Comparison of ENCODE assay signal across 17 cellular contexts in the genomic region with DNA sequence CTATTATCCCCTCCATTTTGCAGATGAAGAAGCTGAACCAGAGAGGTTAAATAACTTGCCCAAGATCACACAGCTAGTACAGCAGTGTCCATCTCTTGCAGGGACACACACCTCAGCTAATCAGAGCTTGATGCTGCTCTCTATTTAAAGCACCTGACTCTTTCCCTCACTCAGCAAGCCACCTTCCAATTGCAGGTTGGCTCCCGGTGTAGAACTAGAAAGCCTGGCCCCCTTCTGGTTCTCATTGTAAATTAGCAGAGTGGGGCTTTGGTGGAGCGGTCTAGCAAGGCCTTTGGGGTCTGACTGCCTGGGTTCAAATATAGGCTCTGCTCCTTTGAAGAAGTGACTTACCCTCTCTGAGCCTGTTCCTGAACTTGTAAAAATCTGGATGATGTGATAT.
DNase-seq lines count a peak whose midpoint lies in the region; ATAC-seq, FAIRE-seq and TF ChIP-seq lines count a peak whose summit lies in the region.
"Had no signal": no experiment of that assay in that cellular context is flagged by ENCODE, and none has a peak within 500 bp of the region (broad histone marks: within the 10 kb centered on the region; RNA-seq: fewer than 3 reads in every experiment).

No MANE protein-coding gene starts in this region.

- H2AFZ ChIP-seq in GM23248: no peak overlapping the region
- H2AFZ ChIP-seq in H1 (ENCODE audit: low read length): no peak overlapping the region

- FAIRE-seq in H1 (lab: Jason Lieb, UNC): peak; percentile 28
- FAIRE-seq: A549, GM12878, GM18507, H54, HTR-8/SVneo had no signal

- H3K9me3 ChIP-seq in GM23248 (ENCODE audit: low read depth) (no peaks in the 10 kb centered on the region), HEK293 (ENCODE audit: control insufficient read depth, insufficient read depth, low read depth, low read length) (no peaks in the 10 kb centered on the region), H1 (ENCODE audit: insufficient read depth in 2 of 2, low read depth in 1 of 2, low read length in 1 of 2) (no peaks in the 10 kb centered on the region), uterus (no peaks in the 10 kb centered on the region)
- H3K9me3 ChIP-seq: A549, BE2C had no signal

- no peak overlapping the region for H2BK12ac ChIP-seq in H1 (ENCODE audit: low read depth, low read length)

- H4K20me1 ChIP-seq in GM23248 (ENCODE audit: insufficient read depth) (no peaks in the 10 kb centered on the region), H1 (replicated peaks in 1 of 2; ENCODE audit: control insufficient read depth in 1 of 2, insufficient read depth in 2 of 2, low read length in 2 of 2) (no peaks in the 10 kb centered on the region)

- no peak overlapping the region for H3K4me3 Mint-ChIP-seq in osteocyte (ENCODE audit: unreplicated experiment)

- no peak overlapping the region for H3K14ac ChIP-seq in H1 (ENCODE audit: insufficient read length)

- DNase-seq in GM23248 (no peak), H1 (ENCODE audit: low read depth in 1 of 2, low spot score in 2 of 2) (no peak), uterus (no peak), midbrain (lab: John Stamatoyannopoulos, UW) (no peak), NCI-H82 (lab: John Stamatoyannopoulos, UW) (no peak), osteocyte (ENCODE audit: extremely low spot score, unreplicated experiment) (no peak)
- DNase-seq: BE2C, DMS79, Kasumi-1, KBM-7 had no signal

- H3K9ac ChIP-seq in GM23248: peak overlapping the region; percentile 91; the same call in 1 of the 2 replicates
- no peak overlapping the region for H3K9ac ChIP-seq in H1 (replicated peaks in 1 of 4; ENCODE audit: extremely low read depth in 1 of 4, low read depth in 3 of 4, low read length in 3 of 4)

- no peaks in the 10 kb centered on the region for H3K36me3 Mint-ChIP-seq in osteocyte (ENCODE audit: unreplicated experiment)

- no peaks in the 10 kb centered on the region for H3K9me3 Mint-ChIP-seq in osteocyte (ENCODE audit: unreplicated experiment)

- no peak overlapping the region for H2BK20ac ChIP-seq in H1 (ENCODE audit: low read length)

- peaks cover 23% of the 10 kb centered on the region for H3F3A ChIP-seq in GM23248 (ENCODE audit: insufficient read depth)

- H3K9me2 ChIP-seq in GM23248 (ENCODE audit: insufficient read depth): no peaks in the 10 kb centered on the region

- peaks cover 42% of the 10 kb centered on the region for H3K4me1 ChIP-seq in GM23248 (ENCODE audit: insufficient read depth)
- no peaks in the 10 kb centered on the region for H3K4me1 ChIP-seq in HEK293 (ENCODE audit: control insufficient read depth, insufficient read depth, low read length)
- H3K4me1 ChIP-seq in H1 (replicated peaks in 1 of 4; ENCODE audit: control insufficient read depth in 3 of 4, insufficient read depth in 4 of 4, low read length in 3 of 4): peaks cover 8 to 21% (median 11%) of the 10 kb centered on the region in 4 experiments
- peaks cover 4 to 12% of the 10 kb centered on the region in 2 donors for H3K4me1 ChIP-seq in uterus
- H3K4me1 ChIP-seq: A549 had no signal

- H3K4me3 ChIP-seq in GM23248 (no peak overlapping the region), HEK293 (ENCODE audit: low read depth, low read length) (no peak overlapping the region), H1 (ENCODE audit: extremely low read depth in 1 of 4, insufficient read depth in 2 of 4, low read depth in 3 of 4, low read length in 4 of 4) (no peak overlapping the region), uterus (no peak overlapping the region)
- H3K4me3 ChIP-seq: A549, GM12878 had no signal

- peaks cover 13% of the 10 kb centered on the region for H3K4me1 Mint-ChIP-seq in osteocyte (ENCODE audit: unreplicated experiment)

- CTCF ChIA-PET in HEK293 (lab: Yijun Ruan, JAX) (interaction anchor here (1.1 to 5.2 kb wide), 2 partner anchors 16 to 68 kb away, joined by 3 to 28 read pairs; no protein-coding TSS in a partner anchor), H1 (lab: Charles Lee; ENCODE audit: partially characterized antibody) (interaction anchor here (1.1 to 5.8 kb wide), 14 partner anchors 9 to 92 kb away, joined by 3 to 31 read pairs (median 6); no protein-coding TSS in a partner anchor)

- ATAC-seq in GM18870 (IDR thresholded peaks at IDR 0.05; ENCODE audit: unreplicated experiment): no peak
- ATAC-seq: A549, GM12878 had no signal

- H3K79me1 ChIP-seq in H1 (ENCODE audit: low read depth, low read length): no peaks in the 10 kb centered on the region

- H3K18ac ChIP-seq in H1 (ENCODE audit: extremely low read depth, low read length): no peak overlapping the region

- H4K5ac ChIP-seq in H1 (ENCODE audit: insufficient read length, low read depth, low read length): no peak overlapping the region

- no peak for TF ChIP-seq EP300 in H1 (IDR thresholded peaks at IDR 0.05; ENCODE audit: borderline replicate concordance in 1 of 2, low read depth in 2 of 2, low read length in 2 of 2)

- in situ Hi-C loops in GM23248 (cut with MboI): no loop called here

- no peak for TF ChIP-seq CTCF in HEK293 (tag by site-specific recombination; IDR thresholded peaks at IDR 0.05)
- TF ChIP-seq CTCF in H1 (IDR thresholded peaks at IDR 0.05; ENCODE audit: control extremely low read depth in 1 of 3, insufficient read depth in 1 of 3, low read depth in 1 of 3, low read length in 3 of 3): peak in 2 of 3 experiments; percentile 19 to 29; a peak in 2 of 4 replicates
- TF ChIP-seq CTCF in uterus (IDR thresholded peaks at IDR 0.05): no peak
- no peak for TF ChIP-seq CTCF in osteocyte (IDR thresholded peaks at IDR 0.05)

- no peak overlapping the region for H3K4ac ChIP-seq in H1 (replicated peaks; ENCODE audit: insufficient read length, low read depth, low read length)

- TF ChIP-seq RAD21 in H1 (IDR thresholded peaks at IDR 0.05 in 1 of 2, conservative IDR thresholded peaks at IDR 0.05 in 1 of 2; ENCODE audit: low read depth in 2 of 2, low read length in 2 of 2): peak in 1 of 2 experiments; percentile 42; a peak in 3 of 4 replicates

- no peak overlapping the region for H4K8ac ChIP-seq in H1 (ENCODE audit: extremely low read depth, insufficient read depth, low read length)

- H2BK15ac ChIP-seq in H1 (ENCODE audit: low read length): no peak overlapping the region

- H3K36me3 ChIP-seq in GM23248 (ENCODE audit: low read depth) (no peaks in the 10 kb centered on the region), HEK293 (ENCODE audit: control insufficient read depth in 2 of 2, insufficient read depth in 1 of 2, low read length in 2 of 2) (no peaks in the 10 kb centered on the region), H1 (ENCODE audit: control insufficient read depth in 2 of 4, insufficient read depth in 4 of 4, low read length in 3 of 4) (no peaks in the 10 kb centered on the region), uterus (no peaks in the 10 kb centered on the region)
- H3K36me3 ChIP-seq: BE2C had no signal

- H3K27me3 ChIP-seq in GM23248 (replicated peaks; ENCODE audit: insufficient read depth) (no peaks in the 10 kb centered on the region), H1 (replicated peaks in 1 of 4; ENCODE audit: control insufficient read depth in 3 of 4, extremely low read depth in 1 of 4, insufficient read depth in 3 of 4, low read length in 3 of 4) (no peaks in the 10 kb centered on the region), uterus (no peaks in the 10 kb centered on the region)
- H3K27me3 ChIP-seq: BE2C had no signal

- H3K23me2 ChIP-seq in H1 (ENCODE audit: low read depth, low read length): no peaks in the 10 kb centered on the region

- TF ChIP-seq POLR2A in H1 (IDR thresholded peaks at IDR 0.05; ENCODE audit: control extremely low read depth in 1 of 2, low read depth in 2 of 2, low read length in 2 of 2): no peak
- TF ChIP-seq POLR2A in uterus (IDR thresholded peaks at IDR 0.05): no peak

- H3K56ac ChIP-seq in H1 (replicated peaks; ENCODE audit: insufficient read length, low read depth, low read length): no peak overlapping the region

- no peak overlapping the region for H3K27ac Mint-ChIP-seq in osteocyte (ENCODE audit: unreplicated experiment)

- H3K4me2 ChIP-seq in GM23248 (ENCODE audit: unreplicated experiment) (no peak overlapping the region), H1 (ENCODE audit: insufficient read depth in 1 of 2, low read depth in 2 of 2, low read length in 2 of 2) (peak overlapping the region in 1 of 2 experiments; percentile 53; a peak in 2 of 4 replicates)
- H3K4me2 ChIP-seq: A549 had no signal

- H2BK5ac ChIP-seq in H1 (ENCODE audit: low read depth, low read length): no peak overlapping the region

- H2BK120ac ChIP-seq in H1 (replicated peaks; ENCODE audit: low read depth, low read length): no peak overlapping the region

- intact Hi-C loops in uterus (cut with DNase I; ENCODE audit: low total_unique reads): no loop called here

- no peak overlapping the region for H4K91ac ChIP-seq in H1 (replicated peaks; ENCODE audit: insufficient read length, low read length)

- no peak overlapping the region for H3K23ac ChIP-seq in H1 (ENCODE audit: insufficient read length)

- no peak overlapping the region for H2AK5ac ChIP-seq in H1 (ENCODE audit: low read depth, low read length)

- no peaks in the 10 kb centered on the region for H3K27me3 Mint-ChIP-seq in osteocyte (ENCODE audit: unreplicated experiment)

- WGBS in GM23248 (ENCODE audit: low coverage in 1 of 2, low lambda C conversion rate in 2 of 2, missing lambda C conversion rate in 2 of 2), 2 experiments: 97 to 98% methylated on average over 2 of the region's 2 CpGs
- WGBS in H1 (ENCODE audit: extremely low coverage in 1 of 2, insufficient coverage in 1 of 2, insufficient read length in 1 of 2, insufficient replicate concordance in 2 of 2, low coverage in 1 of 2, low lambda C conversion rate in 2 of 2, missing lambda C conversion rate in 1 of 2), 2 experiments: 68% methylated on average over 2 of the region's 2 CpGs; no CpG with 5 or more reads in 1 of the 2 experiments

- H3K79me2 ChIP-seq in GM23248 (ENCODE audit: insufficient read depth) (peaks cover 93% of the 10 kb centered on the region), H1 (ENCODE audit: control insufficient read depth in 1 of 2, insufficient read depth in 2 of 2, low read length in 2 of 2) (no peaks in the 10 kb centered on the region)

- H3K27ac ChIP-seq in GM23248 (peak overlapping the region; percentile 98; the same call in 1 of the 2 replicates), HEK293 (ENCODE audit: extremely low read depth, low read depth, low read length) (no peak overlapping the region), H1 (ENCODE audit: low read depth, low read length) (no peak overlapping the region), uterus (peak overlapping the region; percentile 17 to 89)
- H3K27ac ChIP-seq: A549 had no signal

- POLR2A ChIA-PET in HEK293 (lab: Yijun Ruan, JAX) (no interaction called here), H1 (lab: Charles Lee; ENCODE audit: partially characterized antibody) (interaction anchor here (2.5 kb wide), 1 partner anchor 12 kb away, joined by 7 read pairs; no protein-coding TSS in a partner anchor)

TF ChIP-seq in HEK293, 187 proteins besides CTCF, POLR2A, EP300 and RAD21 (continues in another document):
- no peak for TF ChIP-seq ZNF341 (tag by site-specific recombination; IDR thresholded peaks at IDR 0.05; ENCODE audit: low read depth)

TF ChIP-seq in H1, 55 proteins besides CTCF, POLR2A, EP300 and RAD21:
- no peak for TF ChIP-seq SP4 (IDR thresholded peaks at IDR 0.05; ENCODE audit: low read length)
- 0 out of 2 replicates have a peak, but pooled peaks have one; percentile 80 for TF ChIP-seq KDM1A (IDR thresholded peaks at IDR 0.05; ENCODE audit: borderline replicate concordance, low read length)

Comparison
In these comparisons a context has a peak if more than half of its experiments do, and no peak if none do; other contexts are left out.
1. H3K27ac ChIP-seq: peak in GM23248 (single experiment) and uterus (2 of 2); none in HEK293 (single experiment) and H1 (single experiment).
2. CTCF ChIP-seq: peak in H1 (2 of 3); none in HEK293 (single experiment), uterus (0 of 4) and osteocyte (single experiment).